ENCODE assay signal across 1 cellular context in genomic region chr12:127083028-127083949, GRCh38.
A peak's percentile ranks its signal among the peaks of the same experiment; 100 is the strongest.
TF ChIP-seq lines count a peak whose summit lies in the region.

No MANE protein-coding gene starts in this region.

TF ChIP-seq in K562, 482 proteins besides CTCF, POLR2A, EP300 and RAD21 (continued from another document and continues in another):
- peak in 1 of 2 experiments; percentile 52; a peak in 1 of 4 replicates for TF ChIP-seq BCLAF1 (IDR thresholded peaks at IDR 0.05; ENCODE audit: borderline replicate concordance in 1 of 2, control insufficient read depth in 1 of 2, low read depth in 2 of 2, low read length in 1 of 2)
- peak; percentile 29; the same call in 1 of the 2 replicates for TF ChIP-seq EP400 (IDR thresholded peaks at IDR 0.05)
- TF ChIP-seq ARID1B (IDR thresholded peaks at IDR 0.05), result peak; percentile 73
- TF ChIP-seq ZNF318 (IDR thresholded peaks at IDR 0.05; ENCODE audit: borderline replicate concordance in 1 of 2, low read depth in 1 of 2), result peak in 1 of 2 experiments; percentile 94; a peak in 2 of 4 replicates
- TF ChIP-seq ZEB2 (IDR thresholded peaks at IDR 0.05), result peak; percentile 78; the same call in 1 of the 2 replicates
- TF ChIP-seq ARID3A (IDR thresholded peaks at IDR 0.05; ENCODE audit: borderline replicate concordance, low read depth, low read length), result peak; percentile 43; the same call in 1 of the 2 replicates
- TF ChIP-seq ATF3 (IDR thresholded peaks at IDR 0.05), result peak; percentile 54; the same call in 1 of the 2 replicates
- TF ChIP-seq ATF3 (CRISPR knock-in tag; conservative IDR thresholded peaks at IDR 0.05), result no peak
- no peak for TF ChIP-seq CREB1 (IDR thresholded peaks at IDR 0.05)
- no peak for TF ChIP-seq CREB1 (CRISPR knock-in tag; IDR thresholded peaks at IDR 0.05)
- TF ChIP-seq TEAD4 (IDR thresholded peaks at IDR 0.05; ENCODE audit: low read length), result peak; percentile 45
- no peak for TF ChIP-seq TEAD4 (CRISPR knock-in tag; IDR thresholded peaks at IDR 0.05; ENCODE audit: borderline replicate concordance)
- TF ChIP-seq SLC30A9 (CRISPR knock-in tag; IDR thresholded peaks at IDR 0.05), result no peak
- TF ChIP-seq FOSL1 (tag; conservative IDR thresholded peaks at IDR 0.05), result peak; percentile 84
- peak; percentile 41; the same call in 1 of the 2 replicates for TF ChIP-seq CBFA2T3 (IDR thresholded peaks at IDR 0.05)
- peak; percentile 100 for TF ChIP-seq MAFG (tag; conservative IDR thresholded peaks at IDR 0.05)
- peak; percentile 78 for TF ChIP-seq SMARCE1 (IDR thresholded peaks at IDR 0.05)
- no peak for TF ChIP-seq ZBTB9 (CRISPR knock-in tag; IDR thresholded peaks at IDR 0.05)
- TF ChIP-seq HDAC2 (IDR thresholded peaks at IDR 0.05), result no peak
- no peak for TF ChIP-seq ZNF707 (CRISPR knock-in tag; conservative IDR thresholded peaks at IDR 0.05)
- TF ChIP-seq FOXM1 (IDR thresholded peaks at IDR 0.05; ENCODE audit: low read depth), result peak; percentile 79
- TF ChIP-seq FOXM1 (CRISPR knock-in tag; IDR thresholded peaks at IDR 0.05; ENCODE audit: low read depth), result no peak
- peak; percentile 90 for TF ChIP-seq DPF2 (IDR thresholded peaks at IDR 0.05)
- no peak for TF ChIP-seq ZNF655 (CRISPR knock-in tag; IDR thresholded peaks at IDR 0.05)
- TF ChIP-seq LEF1 (IDR thresholded peaks at IDR 0.05), result peak; percentile 63; the same call in 1 of the 2 replicates
- TF ChIP-seq RBBP5 (IDR thresholded peaks at IDR 0.05; ENCODE audit: borderline replicate concordance, insufficient read depth, low read length, poor library complexity, severe bottlenecking), result peak; percentile 63
- TF ChIP-seq MAFK (IDR thresholded peaks at IDR 0.05; ENCODE audit: low read length), result peak; percentile 98
- TF ChIP-seq ZNF766 (CRISPR knock-in tag; conservative IDR thresholded peaks at IDR 0.05), result peak; percentile 85
- 0 out of 4 replicates have a peak, but pooled peaks of 1 of the 2 experiments have one; percentile 35 for TF ChIP-seq MNT (conservative IDR thresholded peaks at IDR 0.05)
- TF ChIP-seq ZNF780A (CRISPR knock-in tag; IDR thresholded peaks at IDR 0.05), result no peak
- TF ChIP-seq IRF2 (CRISPR knock-in tag; IDR thresholded peaks at IDR 0.05), result peak; percentile 92
- TF ChIP-seq TFAM (CRISPR knock-in tag; conservative IDR thresholded peaks at IDR 0.05), result no peak
- TF ChIP-seq NR2C1 (IDR thresholded peaks at IDR 0.05), result no peak
- TF ChIP-seq NR2C1 (tag; IDR thresholded peaks at IDR 0.05), result no peak
- TF ChIP-seq MTA3 (IDR thresholded peaks at IDR 0.05; ENCODE audit: borderline replicate concordance), result no peak
- TF ChIP-seq TAF9B (IDR thresholded peaks at IDR 0.05; ENCODE audit: partially characterized antibody), result peak; percentile 82
- TF ChIP-seq TAF1 (IDR thresholded peaks at IDR 0.05; ENCODE audit: control insufficient read depth, extremely low read depth, insufficient read depth, low read length, severe bottlenecking), result peak; percentile 35
- peak in 1 of 2 experiments; percentile 54; a peak in 1 of 3 replicates for TF ChIP-seq CBX3 (IDR thresholded peaks at IDR 0.05; ENCODE audit: borderline replicate concordance in 1 of 2, low read length in 2 of 2)
- TF ChIP-seq RUNX1 (IDR thresholded peaks at IDR 0.05; ENCODE audit: low read depth), result no peak
- TF ChIP-seq SNIP1 (IDR thresholded peaks at IDR 0.05; ENCODE audit: low read depth), result no peak
- peak; percentile 84 for TF ChIP-seq SMARCA4 (IDR thresholded peaks at IDR 0.05)
- TF ChIP-seq ZNF639 (CRISPR knock-in tag; conservative IDR thresholded peaks at IDR 0.05 in 1 of 2, IDR thresholded peaks at IDR 0.05 in 1 of 2), result 0 out of 4 replicates have a peak, but pooled peaks of 1 of the 2 experiments have one; percentile 30
